Comparison of ENCODE assay signal across 13 cellular contexts in the genomic region with DNA sequence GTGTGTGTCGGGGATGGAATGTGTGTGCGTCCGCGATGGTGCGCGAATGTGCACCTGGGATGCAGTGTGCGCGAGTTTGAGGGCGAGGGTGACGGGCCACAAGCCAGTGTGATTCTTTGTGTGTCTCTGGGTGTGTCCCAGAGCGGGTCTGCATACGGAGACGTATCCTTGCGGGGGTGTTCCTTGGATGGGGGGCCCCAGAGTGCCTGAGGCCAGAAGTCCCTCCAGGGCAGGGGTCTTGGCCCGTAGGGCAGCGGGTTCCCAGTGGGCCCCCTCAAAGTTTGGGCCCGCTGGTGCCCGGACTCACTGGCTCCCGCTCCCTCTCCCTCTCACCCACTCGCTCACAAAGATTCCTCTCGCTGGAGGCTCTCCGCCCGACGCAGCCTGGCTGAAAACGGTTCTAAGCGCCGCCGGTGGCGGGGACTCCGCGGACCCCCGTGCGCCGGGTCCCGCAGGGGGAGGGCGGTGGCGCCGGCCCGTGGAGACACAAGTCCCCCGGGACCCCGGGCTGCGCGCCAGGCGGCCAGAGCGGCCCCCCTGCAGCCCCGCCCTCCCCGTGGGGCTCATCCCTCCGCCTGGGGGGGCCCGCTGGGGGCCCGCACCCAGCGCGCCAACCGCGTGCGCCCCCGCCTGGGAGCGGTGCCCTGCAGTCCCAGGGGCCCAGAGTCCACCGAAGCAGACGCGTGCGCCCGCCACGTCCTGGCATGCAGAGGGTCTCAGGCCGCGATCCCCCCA. TPM values are rescaled to one million over a fixed set of nuclear protein-coding genes. Genes with fewer than 3 reads are reported as not detected.
DNase-seq lines count a peak whose midpoint lies in the region; ATAC-seq, FAIRE-seq and TF ChIP-seq lines count a peak whose summit lies in the region.
"Had no signal": no experiment of that assay in that cellular context is flagged by ENCODE, and none has a peak within 500 bp of the region (broad histone marks: within the 10 kb centered on the region; RNA-seq: fewer than 3 reads in every experiment).

No MANE protein-coding gene starts in this region.

- peaks cover 57% of the 10 kb centered on the region for H3K27me3 ChIP-seq in HAP-1 (ENCODE audit: low read depth)

- POLR2A ChIA-PET in A549 (lab: Yijun Ruan, JAX) (no interaction called here), MCF 10A (lab: Yijun Ruan, JAX) (no interaction called here)

- H3K4me1 Mint-ChIP-seq in MCF 10A (ENCODE audit: insufficient read depth, unreplicated experiment) = peaks cover 5% of the 10 kb centered on the region
- peaks cover 14 to 36% (median 26%) of the 10 kb centered on the region in 3 donors for H3K4me1 Mint-ChIP-seq in naive B cell

- peak overlapping the region in 1 of 2 experiments; percentile 73; a peak in 2 of 6 replicates for H3K27ac ChIP-seq in A549
- H3K27ac ChIP-seq: cardiac muscle cell, HL-60 had no signal

- no peak for FAIRE-seq in A549 (lab: Jason Lieb, UNC)

- BruUV-seq in MCF 10A (replicated peaks; lab: Mats Ljungman, UMichigan) = no TSS peak

- H3K9me3 ChIP-seq in A549 (no peaks in the 10 kb centered on the region), HAP-1 (no peaks in the 10 kb centered on the region)

- ATAC-seq in A549 = no peak
- ATAC-seq in naive B cell (ENCODE audit: low read depth in 2 of 2) = no peak
- no peak for ATAC-seq in GM21515 (IDR thresholded peaks at IDR 0.05; ENCODE audit: unreplicated experiment)
- ATAC-seq in GM18517 (IDR thresholded peaks at IDR 0.05; ENCODE audit: unreplicated experiment) = no peak
- ATAC-seq: activated CD8-positive, alpha-beta T cell treated with anti-CD3 and anti-CD28 coated beads for 36 hours had no signal

- peak overlapping the region; percentile 89 for H3K4me2 ChIP-seq in A549

- TF ChIP-seq POLR2A in A549 (IDR thresholded peaks at IDR 0.05; ENCODE audit: low read length) = no peak

- CTCF ChIA-PET in A549 (lab: Yijun Ruan, JAX) = no interaction called here
- CTCF ChIA-PET in MCF 10A (lab: Yijun Ruan, JAX) = interaction anchor here (0.6 kb wide), 3 partner anchors 17 to 669 kb away, joined by 4 to 5 read pairs (median 4); no protein-coding TSS in a partner anchor

- 63% methylated on average over 20 of the region's 65 CpGs for WGBS in A549 (ENCODE audit: missing lambda C conversion rate)

- intact Hi-C loops in MCF 10A (cut with micrococcal nuclease) = no loop called here

- H3K27ac Mint-ChIP-seq in MCF 10A (ENCODE audit: low read depth, unreplicated experiment) (peak overlapping the region; percentile 40), naive B cell (peak overlapping the region in 4 of 6 donors; percentile 45 to 90 (median 72))
- H3K27ac Mint-ChIP-seq: activated CD8-positive, alpha-beta T cell treated with anti-CD3 and anti-CD28 coated beads for 36 hours had no signal

- H3K36me3 ChIP-seq in HAP-1 (replicated peaks) = no peaks in the 10 kb centered on the region
- H3K36me3 ChIP-seq: cardiac muscle cell had no signal

- no peak for TF ChIP-seq EP300 in A549 (IDR thresholded peaks at IDR 0.05)

- no peaks in the 10 kb centered on the region for H3K9me3 Mint-ChIP-seq in MCF 10A (ENCODE audit: unreplicated experiment)
- peaks cover 0 to 2% (median 0%) of the 10 kb centered on the region in 7 donors for H3K9me3 Mint-ChIP-seq in naive B cell
- H3K9me3 Mint-ChIP-seq: activated CD8-positive, alpha-beta T cell treated with anti-CD3 and anti-CD28 coated beads for 36 hours had no signal

- H3K4me1 ChIP-seq in A549 (peaks cover 15% of the 10 kb centered on the region; the same call in 2 of the 3 replicates), HAP-1 (no peaks in the 10 kb centered on the region)

- TF ChIP-seq CTCF in A549 (IDR thresholded peaks at IDR 0.05) (no peak), MCF 10A (IDR thresholded peaks at IDR 0.05; ENCODE audit: unreplicated experiment) (no peak)

- no peak for DNase-seq in A549 (ENCODE audit: low read depth in 1 of 2, low spot score in 1 of 2)
- peak in 1 of 2 experiments; percentile 28 for DNase-seq in HAP-1 (ENCODE audit: low spot score in 2 of 2)
- no peak for DNase-seq in MCF 10A (ENCODE audit: unreplicated experiment)
- no peak for DNase-seq in naive B cell
- DNase-seq in HCEC 1CT = no peak
- DNase-seq in NCI-H1048 (lab: John Stamatoyannopoulos, UW) = no peak
- DNase-seq: activated CD8-positive, alpha-beta T cell treated with anti-CD3 and anti-CD28 coated beads for 36 hours; GOT3; NCI-H187 treated with DMSO at 0.1 percent for 48 hours had no signal

- H3K36me3 Mint-ChIP-seq in MCF 10A (ENCODE audit: insufficient read depth, unreplicated experiment) (no peaks in the 10 kb centered on the region), naive B cell (no peaks in the 10 kb centered on the region)

- H3K27me3 Mint-ChIP-seq in MCF 10A (ENCODE audit: insufficient read depth, unreplicated experiment) (peaks cover 47% of the 10 kb centered on the region), naive B cell (peaks cover 35 to 72% (median 62%) of the 10 kb centered on the region in 3 donors)

- in situ Hi-C loops in HAP-1 (cut with MboI; ENCODE audit: low sequenced_read_pairs) = no loop called here

- no peak for TF ChIP-seq RAD21 in A549 (conservative IDR thresholded peaks at IDR 0.05 in 1 of 2, IDR thresholded peaks at IDR 0.05 in 1 of 2)

- H3K4me3 Mint-ChIP-seq in MCF 10A (ENCODE audit: unreplicated experiment) = peak overlapping the region; percentile 35
- peak overlapping the region; percentile 28 to 84 (median 56) for H3K4me3 Mint-ChIP-seq in naive B cell
- H3K4me3 Mint-ChIP-seq: activated CD8-positive, alpha-beta T cell treated with anti-CD3 and anti-CD28 coated beads for 36 hours had no signal

- H3K4me3 ChIP-seq in A549 = peak overlapping the region; percentile 39
- peak overlapping the region; percentile 27 for H3K4me3 ChIP-seq in HAP-1
- H3K4me3 ChIP-seq: cardiac muscle cell had no signal

TF ChIP-seq in A549, 52 proteins besides CTCF, POLR2A, EP300 and RAD21:
- TF ChIP-seq MYC (IDR thresholded peaks at IDR 0.05; ENCODE audit: borderline replicate concordance, low read length) (no peak), ZFP36 (IDR thresholded peaks at IDR 0.05; ENCODE audit: borderline replicate concordance, partially characterized antibody) (no peak), HDAC2 (IDR thresholded peaks at IDR 0.05) (no peak)
TF ChIP-seq in A549: peak in this region for 0.

RNA-seq across cellular contexts. Expression of a gene that starts 0.9 kb away (rescaled TPM):
- polyA plus RNA-seq in A549 (2011; rRNA removed) = 0.37 and 1.3 TPM in 2 replicates
- 1.3 and 2.0 TPM in 2 replicates for polyA plus RNA-seq in A549 (2012; cell fraction: cytosol; rRNA removed)
- polyA plus RNA-seq in A549 (2012; cell fraction: nucleus; rRNA removed) = 2.2 and 3.5 TPM in 2 replicates
- polyA plus RNA-seq in A549 (2017; fragmentation: RNase III; extraction: RNeasy Plus Mini Kit Qiagen cat#74134 plus additional on column Dnase treatment) = 1.6 to 2.7 TPM (median 2.5 TPM) in 3 replicates
- polyA minus RNA-seq in A549 (2011; rRNA and poly(A)+ RNA removed) = 0.45 and 1.2 TPM in 2 replicates
- total RNA-seq in MCF 10A (2022) = 4.3 and 4.8 TPM in 2 replicates
- polyA plus RNA-seq in naive B cell (ENCODE audit: low read depth in 6 of 6) = 1 to 10 TPM in 2 of 6 donors, under 1 TPM in 2, not detected in 2; 0.44 to 7.0 (median 0.97) TPM
- total RNA-seq: activated CD8-positive, alpha-beta T cell treated with anti-CD3 and anti-CD28 coated beads for 36 hours had no signal

RNA-seq across cellular contexts. Expression of a gene that starts 7.0 kb away (rescaled TPM):
- 0.94 and 2.0 TPM in 2 replicates for polyA plus RNA-seq in A549 (2011; rRNA removed)
- polyA plus RNA-seq in A549 (2012; cell fraction: cytosol; rRNA removed) = 0.75 and 1.5 TPM in 2 replicates
- 7.4 and 7.8 TPM in 2 replicates for polyA plus RNA-seq in A549 (2012; cell fraction: nucleus; rRNA removed)
- 2.8 to 5.0 TPM (median 4.6 TPM) in 3 replicates for polyA plus RNA-seq in A549 (2017; fragmentation: RNase III; extraction: RNeasy Plus Mini Kit Qiagen cat#74134 plus additional on column Dnase treatment)
- 0.54 and 0.62 TPM in 2 replicates for polyA minus RNA-seq in A549 (2011; rRNA and poly(A)+ RNA removed)
- 0.33 and 0.64 TPM in 2 replicates for total RNA-seq in MCF 10A (2022)
- not detected for polyA plus RNA-seq in naive B cell (ENCODE audit: low read depth in 6 of 6)
- total RNA-seq: activated CD8-positive, alpha-beta T cell treated with anti-CD3 and anti-CD28 coated beads for 36 hours had no signal

RNA-seq across cellular contexts. Expression of a gene that starts 17.1 kb away (rescaled TPM):
- polyA plus RNA-seq in A549 (2011; rRNA removed) (13.3 and 23.1 TPM in 2 replicates), A549 (2017; fragmentation: RNase III; extraction: RNeasy Plus Mini Kit Qiagen cat#74134 plus additional on column Dnase treatment) (47.3 to 50.3 TPM (median 47.7 TPM) in 3 replicates), naive B cell (ENCODE audit: low read depth in 6 of 6) (100 to 1,000 TPM in 2 of 6 donors, 10 to 100 TPM in 4; 76.0 to 107 (median 91.9) TPM)
- polyA plus RNA-seq in A549 (2012; cell fraction: cytosol; rRNA removed) = 91.8 and 94.7 TPM in 2 replicates
- 175 and 211 TPM in 2 replicates for polyA plus RNA-seq in A549 (2012; cell fraction: nucleus; rRNA removed)
- polyA minus RNA-seq in A549 (2011; rRNA and poly(A)+ RNA removed) = 3.1 and 4.9 TPM in 2 replicates
- total RNA-seq in MCF 10A (2022) = 29.6 and 49.3 TPM in 2 replicates

RNA-seq across cellular contexts. Expression of a gene that starts 31.1 kb away (rescaled TPM):
- polyA plus RNA-seq in A549 (2011; rRNA removed) (1.1 and 1.8 TPM in 2 replicates), A549 (2017; fragmentation: RNase III; extraction: RNeasy Plus Mini Kit Qiagen cat#74134 plus additional on column Dnase treatment) (2.0 TPM in 3 replicates), naive B cell (ENCODE audit: low read depth in 6 of 6) (1 to 10 TPM in 5 of 6 donors, not detected in 1; 2.0 to 3.7 (median 3.6) TPM)
- polyA plus RNA-seq in A549 (2012; cell fraction: cytosol; rRNA removed) = 2.9 and 3.5 TPM in 2 replicates
- 2.8 and 7.3 TPM in 2 replicates for polyA plus RNA-seq in A549 (2012; cell fraction: nucleus; rRNA removed)
- polyA minus RNA-seq in A549 (2011; rRNA and poly(A)+ RNA removed) = 0.97 and 1.1 TPM in 2 replicates
- 6.6 and 8.9 TPM in 2 replicates for total RNA-seq in MCF 10A (2022)

RNA-seq across cellular contexts. Expression of a gene that starts 34.1 kb away (rescaled TPM):
- 888 and 1,266 TPM in 2 replicates for polyA plus RNA-seq in A549 (2011; rRNA removed)
- 1,951 and 2,211 TPM in 2 replicates for polyA plus RNA-seq in A549 (2012; cell fraction: cytosol; rRNA removed)
- polyA plus RNA-seq in A549 (2012; cell fraction: nucleus; rRNA removed) = 1,028 and 1,517 TPM in 2 replicates
- 942 to 959 TPM (median 947 TPM) in 3 replicates for polyA plus RNA-seq in A549 (2017; fragmentation: RNase III; extraction: RNeasy Plus Mini Kit Qiagen cat#74134 plus additional on column Dnase treatment)
- 851 and 1,238 TPM in 2 replicates for polyA minus RNA-seq in A549 (2011; rRNA and poly(A)+ RNA removed)
- total RNA-seq in MCF 10A (2022) = 1,330 and 1,392 TPM in 2 replicates
- polyA plus RNA-seq in naive B cell (ENCODE audit: low read depth in 6 of 6) = 1,000 to 10,000 TPM; 1,188 to 1,782 (median 1,685) TPM
